17 cellular contexts compared by ENCODE assay signal in the genomic region with DNA sequence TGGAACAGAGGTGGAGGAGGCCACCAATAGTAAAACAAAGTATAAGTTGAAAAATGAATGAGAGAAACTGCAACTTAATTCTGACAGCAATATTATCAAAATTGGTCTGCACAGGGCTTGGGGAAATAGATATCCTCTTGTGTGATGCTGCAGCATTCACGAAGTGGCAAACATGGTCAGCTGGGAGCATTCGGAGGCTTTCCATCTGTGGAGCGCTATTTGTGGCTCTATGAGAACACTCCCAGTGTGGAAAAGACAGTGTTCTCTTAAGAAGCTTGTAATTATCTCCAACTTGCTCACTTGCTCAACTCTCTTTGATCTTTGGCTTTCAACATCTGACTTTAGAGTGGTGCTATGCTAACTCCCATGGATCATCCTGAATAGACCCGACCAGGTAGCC. TPM values are rescaled to one million over a fixed set of nuclear protein-coding genes. Genes with fewer than 3 reads are reported as not detected.
A peak's percentile ranks its signal among the peaks of the same experiment; 100 is the strongest.
DNase-seq lines count a peak whose midpoint lies in the region; ATAC-seq and TF ChIP-seq lines count a peak whose summit lies in the region.
"Had no signal": no experiment of that assay in that cellular context is flagged by ENCODE, and none has a peak within 500 bp of the region (broad histone marks: within the 10 kb centered on the region; RNA-seq: fewer than 3 reads in every experiment).

No MANE protein-coding gene starts in this region.

- H3F3A ChIP-seq in MM.1S (ENCODE audit: insufficient read depth, low read length) = no peaks in the 10 kb centered on the region

- no peaks in the 10 kb centered on the region for H3K79me2 ChIP-seq in MM.1S (ENCODE audit: low read length)

- intact Hi-C loops in left ventricle myocardium inferior (cut with micrococcal nuclease) = no loop called here
- intact Hi-C loops in Right ventricle myocardium inferior (cut with DNase I) = loop anchor here (5.0 kb wide), 2 partner anchors 103 to 123 kb away; no protein-coding TSS in a partner anchor
- intact Hi-C loops in CD8-positive, alpha-beta T cell (cut with DNase I, micrococcal nuclease) = loop anchor here (5.0 kb wide), 2 partner anchors 73 to 83 kb away; no protein-coding TSS in a partner anchor

- H3K9me3 ChIP-seq in left ventricle myocardium inferior (replicated peaks) = no peaks in the 10 kb centered on the region
- H3K9me3 ChIP-seq in CD8-positive, alpha-beta T cell (ENCODE audit: low read length) = no peaks in the 10 kb centered on the region
- H3K9me3 ChIP-seq in MM.1S (replicated peaks; ENCODE audit: insufficient read depth, low read length) = no peaks in the 10 kb centered on the region

- no peaks in the 10 kb centered on the region for H3K9me2 ChIP-seq in MM.1S (replicated peaks; ENCODE audit: insufficient read depth, low read length)

- no peaks in the 10 kb centered on the region for H4K20me1 ChIP-seq in MM.1S (ENCODE audit: insufficient read depth, low read length)

- H3K36me3 Mint-ChIP-seq in CD8-positive, alpha-beta T cell = peaks cover 20% of the 10 kb centered on the region

- no peak overlapping the region for H2AFZ ChIP-seq in MM.1S (ENCODE audit: low read length)
- H2AFZ ChIP-seq: GM23338 had no signal

- CTCF ChIA-PET in CD8-positive, alpha-beta T cell (lab: Charles Lee) = no interaction called here

- TF ChIP-seq CTCF in left ventricle myocardium inferior (IDR thresholded peaks at IDR 0.05; ENCODE audit: borderline replicate concordance) = no peak
- no peak for TF ChIP-seq CTCF in CD8-positive, alpha-beta T cell (IDR thresholded peaks at IDR 0.05)
- no peak for TF ChIP-seq CTCF in MM.1S (IDR thresholded peaks at IDR 0.05; ENCODE audit: low read length)

- H3K4me1 ChIP-seq in left ventricle myocardium inferior (peaks cover 45% of the 10 kb centered on the region), MM.1S (ENCODE audit: low read length) (0 out of 2 replicates have a peak, but pooled peaks cover 4% of the 10 kb centered on the region)
- H3K4me1 ChIP-seq in CD8-positive, alpha-beta T cell (ENCODE audit: insufficient read depth, low read length) = peaks cover 31% of the 10 kb centered on the region

- no peak overlapping the region for H3K4me2 ChIP-seq in MM.1S (ENCODE audit: low read depth, low read length)
- H3K4me2 ChIP-seq: GM23338 had no signal

- peaks cover 34% of the 10 kb centered on the region for H3K4me1 Mint-ChIP-seq in CD8-positive, alpha-beta T cell (ENCODE audit: low read depth)

- no peaks in the 10 kb centered on the region for H3K27me3 Mint-ChIP-seq in CD8-positive, alpha-beta T cell (ENCODE audit: low read depth)
- H3K27me3 Mint-ChIP-seq: CD4-positive, alpha-beta memory T cell had no signal

- H3K27ac ChIP-seq in left ventricle myocardium inferior (replicated peaks) (peak overlapping the region; percentile 41), MM.1S (ENCODE audit: low read length) (no peak overlapping the region)
- no peak overlapping the region for H3K27ac ChIP-seq in CD8-positive, alpha-beta T cell (ENCODE audit: low read depth, low read length)
- H3K27ac ChIP-seq: C4-2B had no signal

- DNase-seq in left ventricle myocardium inferior (no peak), Right ventricle myocardium inferior (ENCODE audit: missing footprints) (no peak), inferior parietal cortex (ENCODE audit: extremely low spot score) (peak; percentile 4), MM.1S (no peak)
- DNase-seq in CD8-positive, alpha-beta T cell = no peak
- DNase-seq: ACHN; Calu3; CD4-positive, alpha-beta memory T cell; DMS79 treated with DMSO at 0.1 percent for 48 hours; GF-D8; HCEC 1CT; HFFc6; IMR-90 had no signal

- POLR2A ChIA-PET in CD8-positive, alpha-beta T cell (lab: Charles Lee) = no interaction called here

- H3K36me3 ChIP-seq in left ventricle myocardium inferior (peaks cover 59% of the 10 kb centered on the region), MM.1S (replicated peaks; ENCODE audit: insufficient read depth, low read length) (no peaks in the 10 kb centered on the region)
- H3K36me3 ChIP-seq in CD8-positive, alpha-beta T cell (ENCODE audit: insufficient read depth, low read length) = no peaks in the 10 kb centered on the region

- no peaks in the 10 kb centered on the region for H3K9me3 Mint-ChIP-seq in CD8-positive, alpha-beta T cell

- no peak for ATAC-seq in Right ventricle myocardium inferior
- no peak for ATAC-seq in CD8-positive, alpha-beta T cell
- no peak for ATAC-seq in GM18517 (IDR thresholded peaks at IDR 0.05; ENCODE audit: unreplicated experiment)
- ATAC-seq: GM23338, K562 had no signal

- no peak overlapping the region for H3K4me3 ChIP-seq in left ventricle myocardium inferior
- H3K4me3 ChIP-seq in CD8-positive, alpha-beta T cell (ENCODE audit: low read depth, low read length) = no peak overlapping the region
- no peak overlapping the region for H3K4me3 ChIP-seq in MM.1S (ENCODE audit: low read length)
- H3K4me3 ChIP-seq: GM23338, K562 had no signal

- H3K9ac ChIP-seq in MM.1S (ENCODE audit: low read length) = no peak overlapping the region

- no peak overlapping the region for H3K4me3 Mint-ChIP-seq in CD8-positive, alpha-beta T cell
- H3K4me3 Mint-ChIP-seq: GM23338, HFFc6 had no signal

- H3K27me3 ChIP-seq in left ventricle myocardium inferior (ENCODE audit: low read depth) (no peaks in the 10 kb centered on the region), MM.1S (replicated peaks; ENCODE audit: insufficient read depth, low read length) (no peaks in the 10 kb centered on the region)
- H3K27me3 ChIP-seq in CD8-positive, alpha-beta T cell (ENCODE audit: insufficient read depth, low read length) = no peaks in the 10 kb centered on the region

- H3K27ac Mint-ChIP-seq in CD8-positive, alpha-beta T cell = peak overlapping the region; percentile 4
- H3K27ac Mint-ChIP-seq: GM23338, HFFc6 had no signal

RNA-seq across cellular contexts. Expression of a gene that starts 3.1 kb away (rescaled TPM):
- total RNA-seq in left ventricle myocardium inferior = 11.8 TPM
- total RNA-seq in Right ventricle myocardium inferior = 6.5 TPM
- total RNA-seq in CD8-positive, alpha-beta T cell = 1 to 10 TPM; 2.4 to 3.8 TPM
